ENCODE assay signal across 1 cellular context in genomic region chr10:84138478-84139125, GRCh38.
TF ChIP-seq lines count a peak whose summit lies in the region.

No MANE protein-coding gene starts in this region.

TF ChIP-seq in GM23338, 12 proteins besides CTCF, POLR2A, EP300 and RAD21 (continued from another document):
- TF ChIP-seq REST (IDR thresholded peaks at IDR 0.05; ENCODE audit: unreplicated experiment): no peak
- no peak for TF ChIP-seq ETS1 (IDR thresholded peaks at IDR 0.05)
- no peak for TF ChIP-seq POLR2AphosphoS5 (IDR thresholded peaks at IDR 0.05; ENCODE audit: low read depth)
- TF ChIP-seq ZNF114 (CRISPR knock-in tag; IDR thresholded peaks at IDR 0.05): no peak
- no peak for TF ChIP-seq EZH2 (IDR thresholded peaks at IDR 0.05; ENCODE audit: low read depth, unreplicated experiment)
- no peak for TF ChIP-seq CREB1 (CRISPR knock-in tag; IDR thresholded peaks at IDR 0.05; ENCODE audit: low read depth)
